In the genomic region with DNA sequence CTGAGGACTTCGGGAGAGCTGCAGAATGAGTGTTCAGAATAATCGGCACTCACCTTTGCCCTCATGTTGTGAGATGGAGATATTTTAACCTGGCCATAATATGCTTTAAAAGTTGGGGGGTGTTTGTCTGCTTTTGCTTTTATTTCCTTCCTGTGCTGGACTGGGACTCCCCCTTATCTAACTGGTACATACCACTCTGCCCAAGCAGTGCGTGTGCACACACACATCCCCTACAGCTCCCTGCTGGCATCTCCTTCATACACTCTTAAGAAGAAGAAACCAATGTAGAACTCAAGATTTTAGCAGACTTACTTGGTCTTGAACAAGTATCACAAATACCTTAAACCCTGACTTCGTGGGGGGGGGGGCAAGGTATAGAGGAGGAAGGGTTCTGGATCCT, we compare ENCODE assay signal across 12 cellular contexts.
DNase-seq lines count a peak whose midpoint lies in the region; ATAC-seq and TF ChIP-seq lines count a peak whose summit lies in the region.
"Had no signal": no experiment of that assay in that cellular context is flagged by ENCODE, and none has a peak within 500 bp of the region (broad histone marks: within the 10 kb centered on the region; RNA-seq: fewer than 3 reads in every experiment).

No MANE protein-coding gene starts in this region.

- no peak overlapping the region for H3K4me3 Mint-ChIP-seq in activated naive CD8-positive, alpha-beta T cell treated with anti-CD3 and anti-CD28 coated beads, Interleukin-2, amount 10 ng/mL, durations not matched to agents 7 days and 5 days
- H3K4me3 Mint-ChIP-seq in nephron (peak overlapping the region in 2 of 3 experiments; percentile 83 to 87), natural killer cell (no peak overlapping the region)
- no peak overlapping the region for H3K4me3 Mint-ChIP-seq in activated CD4-positive, alpha-beta T cell treated with anti-CD3 and anti-CD28 coated beads for 36 hours
- H3K4me3 Mint-ChIP-seq: activated CD4-positive, alpha-beta T cell treated with anti-CD3 and anti-CD28 coated beads, Interleukin-2, amount 10 ng/mL, durations not matched to agents 7 days and 5 days had no signal

- POLR2A ChIA-PET in activated naive CD8-positive, alpha-beta T cell treated with anti-CD3 and anti-CD28 coated beads, Interleukin-2, amount 10 ng/mL, durations not matched to agents 7 days and 5 days (lab: Charles Lee) = no interaction called here
- POLR2A ChIA-PET in activated CD4-positive, alpha-beta T cell treated with anti-CD3 and anti-CD28 coated beads for 36 hours (lab: Charles Lee) = no interaction called here

- WGBS in esophagus muscularis mucosa = 44% methylated on average over 4 of the region's 4 CpGs
- WGBS in upper lobe of left lung, 2 donors = 61 to 64% methylated on average over 4 of the region's 4 CpGs

- peaks cover 0 to 15% (median 0%) of the 10 kb centered on the region in 4 donors for H3K36me3 ChIP-seq in esophagus muscularis mucosa
- H3K36me3 ChIP-seq in upper lobe of left lung = no peaks in the 10 kb centered on the region

- intact Hi-C loops in esophagus muscularis mucosa (cut with DNase I) = loop anchor here (5.0 kb wide), 1 partner anchor 42 kb away; no protein-coding TSS in a partner anchor
- intact Hi-C loops in activated CD4-positive, alpha-beta T cell treated with anti-CD3 and anti-CD28 coated beads for 36 hours (cut with DNase I, micrococcal nuclease) = no loop called here
- intact Hi-C loops in natural killer cell (cut with micrococcal nuclease) = no loop called here

- no peaks in the 10 kb centered on the region for H3K9me3 Mint-ChIP-seq in activated naive CD8-positive, alpha-beta T cell treated with anti-CD3 and anti-CD28 coated beads, Interleukin-2, amount 10 ng/mL, durations not matched to agents 7 days and 5 days
- H3K9me3 Mint-ChIP-seq in nephron (no peaks in the 10 kb centered on the region), natural killer cell (no peaks in the 10 kb centered on the region)
- no peaks in the 10 kb centered on the region for H3K9me3 Mint-ChIP-seq in activated CD4-positive, alpha-beta T cell treated with anti-CD3 and anti-CD28 coated beads for 36 hours (ENCODE audit: low read depth)
- H3K9me3 Mint-ChIP-seq: activated CD4-positive, alpha-beta T cell treated with anti-CD3 and anti-CD28 coated beads, Interleukin-2, amount 10 ng/mL, durations not matched to agents 7 days and 5 days had no signal

- H3K27ac Mint-ChIP-seq in activated naive CD8-positive, alpha-beta T cell treated with anti-CD3 and anti-CD28 coated beads, Interleukin-2, amount 10 ng/mL, durations not matched to agents 7 days and 5 days = no peak overlapping the region
- H3K27ac Mint-ChIP-seq in nephron = peak overlapping the region; percentile 98 to 99 (median 99)
- H3K27ac Mint-ChIP-seq in activated CD4-positive, alpha-beta T cell treated with anti-CD3 and anti-CD28 coated beads for 36 hours = no peak overlapping the region
- no peak overlapping the region for H3K27ac Mint-ChIP-seq in natural killer cell
- H3K27ac Mint-ChIP-seq: activated CD4-positive, alpha-beta T cell treated with anti-CD3 and anti-CD28 coated beads, Interleukin-2, amount 10 ng/mL, durations not matched to agents 7 days and 5 days had no signal

- H3K4me1 ChIP-seq in esophagus muscularis mucosa = peaks cover 59 to 99% (median 88%) of the 10 kb centered on the region in 4 donors
- H3K4me1 ChIP-seq in upper lobe of left lung = peaks cover 15 to 34% (median 30%) of the 10 kb centered on the region in 4 donors

- peak; percentile 58 for ATAC-seq in activated naive CD8-positive, alpha-beta T cell treated with anti-CD3 and anti-CD28 coated beads, Interleukin-2, amount 10 ng/mL, durations not matched to agents 7 days and 5 days (ENCODE audit: low read depth)
- no peak for ATAC-seq in upper lobe of left lung (ENCODE audit: low FRiP score in 2 of 2)
- no peak for ATAC-seq in GM18861 (IDR thresholded peaks at IDR 0.05; ENCODE audit: unreplicated experiment)
- ATAC-seq in activated CD4-positive, alpha-beta T cell treated with anti-CD3 and anti-CD28 coated beads for 36 hours = no peak
- ATAC-seq in natural killer cell = no peak

- H3K4me1 Mint-ChIP-seq in activated naive CD8-positive, alpha-beta T cell treated with anti-CD3 and anti-CD28 coated beads, Interleukin-2, amount 10 ng/mL, durations not matched to agents 7 days and 5 days = peaks cover 13% of the 10 kb centered on the region
- H3K4me1 Mint-ChIP-seq in nephron = peaks cover 66% of the 10 kb centered on the region
- H3K4me1 Mint-ChIP-seq in activated CD4-positive, alpha-beta T cell treated with anti-CD3 and anti-CD28 coated beads for 36 hours = peaks cover 4% of the 10 kb centered on the region
- peaks cover 5 to 7% of the 10 kb centered on the region in 2 donors for H3K4me1 Mint-ChIP-seq in natural killer cell

- no peak for TF ChIP-seq EP300 in esophagus muscularis mucosa (IDR thresholded peaks at IDR 0.05)
- no peak for TF ChIP-seq EP300 in upper lobe of left lung (IDR thresholded peaks at IDR 0.05)

- H3K27ac ChIP-seq in esophagus muscularis mucosa (replicated peaks in 1 of 4) = peak overlapping the region; percentile 88 to 89 (median 89)
- peak overlapping the region in 3 of 4 donors; percentile 24 to 78 (median 53) for H3K27ac ChIP-seq in upper lobe of left lung

- no peak for TF ChIP-seq CTCF in esophagus muscularis mucosa (IDR thresholded peaks at IDR 0.05)
- no peak for TF ChIP-seq CTCF in nephron (IDR thresholded peaks at IDR 0.05; ENCODE audit: unreplicated experiment in 3 of 3)
- TF ChIP-seq CTCF in upper lobe of left lung (IDR thresholded peaks at IDR 0.05) = no peak
- TF ChIP-seq CTCF in natural killer cell (IDR thresholded peaks at IDR 0.05) = no peak

- TF ChIP-seq POLR2A in esophagus muscularis mucosa (IDR thresholded peaks at IDR 0.05; ENCODE audit: low read depth) (no peak), upper lobe of left lung (IDR thresholded peaks at IDR 0.05) (no peak)

- H3K4me3 ChIP-seq in esophagus muscularis mucosa = peak overlapping the region; percentile 39 to 64 (median 47)
- H3K4me3 ChIP-seq in upper lobe of left lung = no peak overlapping the region

- CTCF ChIA-PET in activated CD4-positive, alpha-beta T cell treated with anti-CD3 and anti-CD28 coated beads for 36 hours (lab: Charles Lee) = no interaction called here

- DNase-seq in activated naive CD8-positive, alpha-beta T cell treated with anti-CD3 and anti-CD28 coated beads, Interleukin-2, amount 10 ng/mL, durations not matched to agents 7 days and 5 days = no peak
- DNase-seq in esophagus muscularis mucosa (ENCODE audit: extremely low spot score) = no peak
- DNase-seq in upper lobe of left lung = no peak
- no peak for DNase-seq in stimulated activated CD8-positive, alpha-beta memory T cell treated with anti-CD3 and anti-CD28 coated beads, Interleukin-4, amount 100 ng/mL, for 48 hours
- DNase-seq in activated CD4-positive, alpha-beta T cell treated with anti-CD3 and anti-CD28 coated beads for 36 hours = no peak
- no peak for DNase-seq in natural killer cell
- DNase-seq: activated CD4-positive, alpha-beta T cell treated with anti-CD3 and anti-CD28 coated beads, Interleukin-2, amount 10 ng/mL, durations not matched to agents 7 days and 5 days; activated effector memory CD4-positive, alpha-beta T cell treated with anti-CD3 and anti-CD28 coated beads, Interleukin-2, amount 50 U/mL, for 16 hours; MM.1S; NCI-H524 treated with DMSO at 0.1 percent for 48 hours had no signal

- no peaks in the 10 kb centered on the region for H3K27me3 ChIP-seq in esophagus muscularis mucosa
- no peaks in the 10 kb centered on the region for H3K27me3 ChIP-seq in upper lobe of left lung

- H3K36me3 Mint-ChIP-seq in activated naive CD8-positive, alpha-beta T cell treated with anti-CD3 and anti-CD28 coated beads, Interleukin-2, amount 10 ng/mL, durations not matched to agents 7 days and 5 days = no peaks in the 10 kb centered on the region
- H3K36me3 Mint-ChIP-seq in nephron (ENCODE audit: low read depth) (no peaks in the 10 kb centered on the region), natural killer cell (no peaks in the 10 kb centered on the region)
- H3K36me3 Mint-ChIP-seq in activated CD4-positive, alpha-beta T cell treated with anti-CD3 and anti-CD28 coated beads for 36 hours (ENCODE audit: low read depth) = no peaks in the 10 kb centered on the region

- peaks cover 4% of the 10 kb centered on the region for H3K27me3 Mint-ChIP-seq in activated naive CD8-positive, alpha-beta T cell treated with anti-CD3 and anti-CD28 coated beads, Interleukin-2, amount 10 ng/mL, durations not matched to agents 7 days and 5 days
- no peaks in the 10 kb centered on the region for H3K27me3 Mint-ChIP-seq in nephron (ENCODE audit: low read depth)
- no peaks in the 10 kb centered on the region for H3K27me3 Mint-ChIP-seq in activated CD4-positive, alpha-beta T cell treated with anti-CD3 and anti-CD28 coated beads for 36 hours
- H3K27me3 Mint-ChIP-seq in natural killer cell (ENCODE audit: low read depth in 2 of 2) = peaks cover 11 to 16% of the 10 kb centered on the region in 2 donors

- H3K9me3 ChIP-seq in esophagus muscularis mucosa (no peaks in the 10 kb centered on the region), upper lobe of left lung (no peaks in the 10 kb centered on the region)

Comparison
In these comparisons a context has a peak if more than half of its experiments do, and no peak if none do; other contexts are left out.
1. H3K27ac Mint-ChIP-seq: peak in nephron (3 of 3); none in activated naive CD8-positive, alpha-beta T cell treated with anti-CD3 and anti-CD28 coated beads, Interleukin-2, amount 10 ng/mL, durations not matched to agents 7 days and 5 days (single experiment), activated CD4-positive, alpha-beta T cell treated with anti-CD3 and anti-CD28 coated beads for 36 hours (single experiment) and natural killer cell (0 of 2).
2. H3K4me3 Mint-ChIP-seq: peak in nephron (2 of 3); none in activated naive CD8-positive, alpha-beta T cell treated with anti-CD3 and anti-CD28 coated beads, Interleukin-2, amount 10 ng/mL, durations not matched to agents 7 days and 5 days (single experiment), activated CD4-positive, alpha-beta T cell treated with anti-CD3 and anti-CD28 coated beads for 36 hours (single experiment) and natural killer cell (single experiment).
3. H3K4me3 ChIP-seq: peak in esophagus muscularis mucosa (4 of 4); none in upper lobe of left lung (0 of 4).